In the genomic region with DNA sequence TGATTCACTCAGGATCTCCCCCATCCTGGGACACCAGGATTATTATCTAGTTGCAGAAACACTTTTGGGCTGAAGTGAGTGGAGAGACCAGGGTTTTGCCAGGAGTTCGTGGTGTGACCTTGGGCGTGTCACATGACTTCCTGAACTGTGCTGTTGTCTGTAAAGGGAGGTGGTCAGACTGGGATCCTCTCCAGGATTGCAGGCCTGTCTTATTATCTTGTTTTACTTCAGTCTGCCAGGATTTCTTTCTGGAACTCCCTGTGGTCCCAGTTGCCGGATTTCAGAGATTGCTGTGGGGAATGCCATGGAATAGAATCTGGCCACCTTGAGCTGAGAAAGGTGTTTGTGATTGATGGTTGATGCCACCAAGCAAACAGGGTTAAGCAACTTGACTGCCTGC, we compare ENCODE assay signal across 9 cellular contexts. TPM values are rescaled to one million over a fixed set of nuclear protein-coding genes. Genes with fewer than 3 reads are reported as not detected.
DNase-seq lines count a peak whose midpoint lies in the region; ATAC-seq and TF ChIP-seq lines count a peak whose summit lies in the region.
"Had no signal": no experiment of that assay in that cellular context is flagged by ENCODE, and none has a peak within 500 bp of the region (broad histone marks: within the 10 kb centered on the region; RNA-seq: fewer than 3 reads in every experiment).

No MANE protein-coding gene starts in this region.

- no peak for ATAC-seq in T-helper 17 cell
- ATAC-seq in Right ventricle myocardium inferior: peak; percentile 67
- no peak for ATAC-seq in HG02870 (IDR thresholded peaks at IDR 0.05; ENCODE audit: unreplicated experiment)

- no peaks in the 10 kb centered on the region for H3K27me3 Mint-ChIP-seq in T-helper 17 cell

- H3K4me1 ChIP-seq in prostate gland (replicated peaks): no peaks in the 10 kb centered on the region

- H3K9me3 ChIP-seq in T-helper 17 cell (ENCODE audit: control insufficient read depth, low read length, poor library complexity, severe bottlenecking): no peaks in the 10 kb centered on the region
- no peaks in the 10 kb centered on the region for H3K9me3 ChIP-seq in prostate gland

- no peaks in the 10 kb centered on the region for H3K27me3 ChIP-seq in prostate gland (replicated peaks; ENCODE audit: insufficient read depth)

- H3K27ac ChIP-seq in prostate gland: peak overlapping the region; percentile 32 to 33

- H3K27ac Mint-ChIP-seq in T-helper 17 cell: peak overlapping the region; percentile 88

- DNase-seq in COLO829 (ENCODE audit: low spot score) (peak; percentile 41), T-helper 17 cell (no peak), Right ventricle myocardium inferior (ENCODE audit: missing footprints) (peak; percentile 75), prostate gland (ENCODE audit: low spot score) (no peak), DMS153 treated with DMSO at 0.1 percent for 48 hours (lab: John Stamatoyannopoulos, UW; ENCODE audit: unreplicated experiment) (no peak), NCI-H1417 (lab: John Stamatoyannopoulos, UW) (no peak), NCI-H2029 treated with DMSO at 0.1 percent for 48 hours (lab: John Stamatoyannopoulos, UW) (no peak)
- DNase-seq: activated T-cell treated with anti-CD3 and anti-CD28 coated beads, Interleukin-2, amount 50 U/mL, for 1 hour had no signal

- H3K4me3 Mint-ChIP-seq in T-helper 17 cell: no peak overlapping the region

- H3K4me1 Mint-ChIP-seq in T-helper 17 cell: peaks cover 20% of the 10 kb centered on the region

- H3K4me3 ChIP-seq in prostate gland: no peak overlapping the region

- no peak for TF ChIP-seq POLR2A in prostate gland (IDR thresholded peaks at IDR 0.05)

- TF ChIP-seq CTCF in prostate gland (IDR thresholded peaks at IDR 0.05): no peak

- peaks cover 0 to 6% of the 10 kb centered on the region in 2 donors for H3K36me3 ChIP-seq in prostate gland

- H3K36me3 Mint-ChIP-seq in T-helper 17 cell (ENCODE audit: low read depth): peaks cover 15% of the 10 kb centered on the region

- intact Hi-C loops in Right ventricle myocardium inferior (cut with DNase I) (loop anchor here (5.0 kb wide), 1 partner anchor 57 kb away; a partner anchor contains a TSS), prostate gland (cut with DNase I) (no loop called here)

- 46% methylated on average over 3 of the region's 3 CpGs for WGBS in prostate gland

RNA-seq across cellular contexts. Expression of a gene that starts 35.8 kb away (rescaled TPM):
- total RNA-seq in T-helper 17 cell: 10 to 100 TPM; 35.2 to 40.3 TPM
- total RNA-seq in Right ventricle myocardium inferior: 23.6 TPM
- 10 to 100 TPM; 37.9 to 48.1 TPM for total RNA-seq in prostate gland

RNA-seq across cellular contexts. Expression of a gene that starts 54.7 kb away (rescaled TPM):
- total RNA-seq in T-helper 17 cell (under 1 TPM; 0.65 TPM), Right ventricle myocardium inferior (6.5 TPM), prostate gland (10 to 100 TPM in 1 of 2 donors, 1 to 10 TPM in 1; 9.9 to 21.4 TPM)

Comparison
In these comparisons a context has a peak if more than half of its experiments do, and no peak if none do; other contexts are left out.
1. DNase-seq: peak in COLO829 (single experiment) and Right ventricle myocardium inferior (single experiment); none in T-helper 17 cell (0 of 3), prostate gland (single experiment), DMS153 treated with DMSO at 0.1 percent for 48 hours (single experiment), NCI-H1417 (0 of 3) and NCI-H2029 treated with DMSO at 0.1 percent for 48 hours (single experiment).